In genomic region chr14:38838049-38838978, GRCh38 we compare ENCODE assay signal across 21 cellular contexts.
DNase-seq lines count a peak whose midpoint lies in the region; ATAC-seq, FAIRE-seq and TF ChIP-seq lines count a peak whose summit lies in the region.
"Had no signal": no experiment of that assay in that cellular context is flagged by ENCODE, and none has a peak within 500 bp of the region (broad histone marks: within the 10 kb centered on the region; RNA-seq: fewer than 3 reads in every experiment).

No MANE protein-coding gene starts in this region.

- H3K9me3 ChIP-seq in HCT116 (ENCODE audit: control insufficient read depth in 1 of 2, insufficient read depth in 1 of 2, low read depth in 1 of 2, low read length in 2 of 2) (no peaks in the 10 kb centered on the region), HepG2 (ENCODE audit: low read length) (no peaks in the 10 kb centered on the region), osteoblast (ENCODE audit: low read depth, low read length) (no peaks in the 10 kb centered on the region)

- WGBS in HepG2 (ENCODE audit: low lambda C conversion rate), result 45% methylated on average over 27 of the region's 27 CpGs

- no peak overlapping the region for H3K4me3 ChIP-seq in HCT116 (replicated peaks in 1 of 2; ENCODE audit: low read depth in 1 of 2, low read length in 2 of 2)
- H3K4me3 ChIP-seq in HepG2 (replicated peaks in 1 of 3; ENCODE audit: insufficient read depth in 1 of 3, low read depth in 2 of 3, low read length in 3 of 3), result no peak overlapping the region
- H3K4me3 ChIP-seq in osteoblast (ENCODE audit: insufficient read depth, low read length), result no peak overlapping the region

- no peak overlapping the region for H2AFZ ChIP-seq in HCT116 (ENCODE audit: low read depth, low read length, poor library complexity, severe bottlenecking)
- H2AFZ ChIP-seq in HepG2 (ENCODE audit: low read length), result no peak overlapping the region
- no peak overlapping the region for H2AFZ ChIP-seq in osteoblast (ENCODE audit: low read length)

- TF ChIP-seq RAD21 in HCT116 (IDR thresholded peaks at IDR 0.05; ENCODE audit: low read depth) (no peak), HepG2 (CRISPR knock-in tag; IDR thresholded peaks at IDR 0.05) (no peak)

- TF ChIP-seq CTCF in HCT116 (IDR thresholded peaks at IDR 0.05 in 2 of 3, conservative IDR thresholded peaks at IDR 0.05 in 1 of 3; ENCODE audit: borderline replicate concordance in 1 of 3, insufficient read depth in 1 of 3, low read depth in 2 of 3, low read length in 2 of 3), result no peak
- TF ChIP-seq CTCF in HepG2 (CRISPR knock-in tag; IDR thresholded peaks at IDR 0.05), result no peak
- no peak for TF ChIP-seq CTCF in omental fat pad (IDR thresholded peaks at IDR 0.05)
- TF ChIP-seq CTCF in osteoblast (IDR thresholded peaks at IDR 0.05; ENCODE audit: extremely low read depth, low read depth, low read length), result no peak

- CTCF ChIA-PET in HCT116 (lab: Charles Lee) (no interaction called here), HepG2 (lab: Yijun Ruan, JAX; ENCODE audit: low intra/inter-chr PET ratio, low total read pairs) (no interaction called here)

- no peaks in the 10 kb centered on the region for H3K9me2 ChIP-seq in HCT116 (ENCODE audit: insufficient read depth)

- in situ Hi-C loops in HepG2 (cut with HindIII; ENCODE audit: extremely low pct_ligation_motif_present, low pct_unique_long_range_greater_than_20kb), result no loop called here

- no peaks in the 10 kb centered on the region for H4K20me1 ChIP-seq in HCT116 (ENCODE audit: insufficient read depth)
- no peaks in the 10 kb centered on the region for H4K20me1 ChIP-seq in HepG2 (ENCODE audit: insufficient read depth, low read length)
- no peaks in the 10 kb centered on the region for H4K20me1 ChIP-seq in osteoblast (ENCODE audit: insufficient read depth, low read length)

- TF ChIP-seq EP300 in HepG2 (IDR thresholded peaks at IDR 0.05; ENCODE audit: low read depth in 2 of 2, low read length in 2 of 2), result no peak
- no peak for TF ChIP-seq EP300 in HepG2 (CRISPR knock-in tag; IDR thresholded peaks at IDR 0.05; ENCODE audit: borderline replicate concordance)

- H3K36me3 ChIP-seq in HCT116 (ENCODE audit: control insufficient read depth in 1 of 2, insufficient read depth in 2 of 2, low read length in 2 of 2) (no peaks in the 10 kb centered on the region), HepG2 (replicated peaks in 1 of 2; ENCODE audit: control insufficient read depth in 1 of 2, insufficient read depth in 2 of 2, low read length in 2 of 2) (no peaks in the 10 kb centered on the region), osteoblast (ENCODE audit: insufficient read depth, low read length) (no peaks in the 10 kb centered on the region)

- H3K4me1 ChIP-seq in HCT116 (ENCODE audit: control insufficient read depth in 1 of 2, insufficient read depth in 2 of 2, low read length in 2 of 2) (no peaks in the 10 kb centered on the region), HepG2 (ENCODE audit: insufficient read depth, low read length) (no peaks in the 10 kb centered on the region), osteoblast (ENCODE audit: insufficient read depth, low read length) (no peaks in the 10 kb centered on the region)

- DNase-seq in Daoy (ENCODE audit: low read depth) (peak; percentile 14), HCT116 (ENCODE audit: low read depth, low spot score) (no peak), HepG2 (ENCODE audit: low spot score) (no peak), omental fat pad (ENCODE audit: low spot score) (no peak), head of caudate nucleus (no peak), osteoblast (ENCODE audit: insufficient read length, low spot score, missing footprints) (no peak)
- no peak for DNase-seq in activated CD8-positive, alpha-beta memory T cell treated with anti-CD3 and anti-CD28 coated beads, Interleukin-2, amount 50 U/mL, for 4 hours
- DNase-seq: ACHN; Calu3; CD4-positive, CD25-positive, alpha-beta regulatory T cell; DMS79 treated with DMSO at 0.1 percent for 48 hours; GDM1; NCI-H1092 treated with DMSO at 0.1 percent for 48 hours; NCI-H1694 treated with DMSO at 0.1 percent for 48 hours; NCI-H345; NK-92 treated with Interleukin-12 subunit alpha and Interleukin-12 subunit beta, amount 100 ng/mL, for 24 hours; OCI-M1; RPMI8226 had no signal

- ATAC-seq in HCT116 (peak; percentile 25; the same call in 1 of the 2 replicates), HepG2 (peak; percentile 10), omental fat pad (ENCODE audit: low FRiP score) (peak; percentile 11), HG03520 (IDR thresholded peaks at IDR 0.05; ENCODE audit: unreplicated experiment) (no peak)

- RAD21 ChIA-PET in HCT116 (lab: Charles Lee; ENCODE audit: low non-redundant PET in 1 of 2, low total read pairs in 2 of 2, uncharacterized antibody in 2 of 2, unreplicated experiment in 2 of 2), result no interaction called here

- intact Hi-C loops in HCT116 (cut with micrococcal nuclease) (no loop called here), HepG2 (cut with micrococcal nuclease; ENCODE audit: unreplicated experiment) (no loop called here), head of caudate nucleus (cut with DNase I) (no loop called here)

- TF ChIP-seq POLR2A in HCT116 (IDR thresholded peaks at IDR 0.05; ENCODE audit: borderline replicate concordance, extremely low read depth, insufficient read depth, insufficient read length), result no peak
- TF ChIP-seq POLR2A in HepG2 (IDR thresholded peaks at IDR 0.05; ENCODE audit: insufficient read depth in 1 of 2, low read depth in 2 of 2, low read length in 2 of 2), result no peak

- no peak overlapping the region for H3K9ac ChIP-seq in HCT116 (ENCODE audit: low read length)
- H3K9ac ChIP-seq in HepG2 (ENCODE audit: insufficient read depth, low read depth, low read length), result no peak overlapping the region
- H3K9ac ChIP-seq: KMS-11 had no signal

- no TSS peak for BruUV-seq in HCT116 (replicated peaks; lab: Mats Ljungman, UMichigan)
- no TSS peak for BruUV-seq in HepG2 (replicated peaks; lab: Mats Ljungman, UMichigan)

- H3K27me3 ChIP-seq in HCT116 (ENCODE audit: insufficient read depth, low read length) (no peaks in the 10 kb centered on the region), HepG2 (ENCODE audit: control insufficient read depth in 1 of 2, insufficient read depth in 2 of 2, low read length in 2 of 2) (peaks cover 0 to 15% of the 10 kb centered on the region in 2 experiments; a peak in 2 of 5 replicates), osteoblast (ENCODE audit: insufficient read depth, low read length) (no peaks in the 10 kb centered on the region)

- no peak for FAIRE-seq in HepG2 (lab: Jason Lieb, UNC)
- FAIRE-seq: GM12892 had no signal

- POLR2A ChIA-PET in HCT116 (lab: Charles Lee), result no interaction called here
- POLR2A ChIA-PET in HepG2 (lab: Yijun Ruan, JAX), result no interaction called here

- H3K27ac ChIP-seq in HCT116 (ENCODE audit: low read depth, low read length) (no peak overlapping the region), HepG2 (ENCODE audit: extremely low read length, insufficient read depth, low read length) (no peak overlapping the region), osteoblast (ENCODE audit: low read depth, low read length) (no peak overlapping the region)
- H3K27ac ChIP-seq: KMS-11 had no signal

- H3K79me2 ChIP-seq in HCT116 (ENCODE audit: insufficient read depth, low read length), result no peaks in the 10 kb centered on the region
- no peaks in the 10 kb centered on the region for H3K79me2 ChIP-seq in HepG2 (ENCODE audit: insufficient read depth, low read length)
- no peaks in the 10 kb centered on the region for H3K79me2 ChIP-seq in osteoblast (ENCODE audit: insufficient read depth, low read length)

- no peak overlapping the region for H3K4me2 ChIP-seq in HCT116 (ENCODE audit: low read length)
- no peak overlapping the region for H3K4me2 ChIP-seq in HepG2 (ENCODE audit: low read depth, low read length)
- H3K4me2 ChIP-seq in osteoblast (ENCODE audit: insufficient read depth, low read length), result no peak overlapping the region
- H3K4me2 ChIP-seq: KMS-11 had no signal

TF ChIP-seq in HCT116, 20 proteins besides CTCF, POLR2A, EP300 and RAD21:
- TF ChIP-seq EZH2phosphoT487 (IDR thresholded peaks at IDR 0.05; ENCODE audit: borderline replicate concordance), result no peak

TF ChIP-seq in HepG2, 621 proteins besides CTCF, POLR2A, EP300 and RAD21 (continues in another document):
- TF ChIP-seq ZBTB8A (CRISPR knock-in tag; IDR thresholded peaks at IDR 0.05; ENCODE audit: borderline replicate concordance, low read depth), result no peak
- no peak for TF ChIP-seq RBAK (CRISPR knock-in tag; IDR thresholded peaks at IDR 0.05)
- TF ChIP-seq, protein P1, sequence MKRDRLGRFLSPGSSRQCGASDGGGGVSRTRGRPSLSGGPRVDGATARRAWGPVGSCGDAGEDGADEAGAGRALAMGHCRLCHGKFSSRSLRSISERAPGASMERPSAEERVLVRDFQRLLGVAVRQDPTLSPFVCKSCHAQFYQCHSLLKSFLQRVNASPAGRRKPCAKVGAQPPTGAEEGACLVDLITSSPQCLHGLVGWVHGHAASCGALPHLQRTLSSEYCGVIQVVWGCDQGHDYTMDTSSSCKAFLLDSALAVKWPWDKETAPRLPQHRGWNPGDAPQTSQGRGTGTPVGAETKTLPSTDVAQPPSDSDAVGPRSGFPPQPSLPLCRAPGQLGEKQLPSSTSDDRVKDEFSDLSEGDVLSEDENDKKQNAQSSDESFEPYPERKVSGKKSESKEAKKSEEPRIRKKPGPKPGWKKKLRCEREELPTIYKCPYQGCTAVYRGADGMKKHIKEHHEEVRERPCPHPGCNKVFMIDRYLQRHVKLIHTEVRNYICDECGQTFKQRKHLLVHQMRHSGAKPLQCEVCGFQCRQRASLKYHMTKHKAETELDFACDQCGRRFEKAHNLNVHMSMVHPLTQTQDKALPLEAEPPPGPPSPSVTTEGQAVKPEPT (CRISPR knock-in tag; IDR thresholded peaks at IDR 0.05; ENCODE audit: low read depth), result no peak
- TF ChIP-seq ZNF34 (CRISPR knock-in tag; IDR thresholded peaks at IDR 0.05; ENCODE audit: borderline replicate concordance), result no peak
